ENCODE assay signal across 8 cellular contexts in genomic region chr7:25093268-25093802, GRCh38. TPM values are rescaled to one million over a fixed set of nuclear protein-coding genes. Genes with fewer than 3 reads are reported as not detected.
DNase-seq lines count a peak whose midpoint lies in the region; ATAC-seq and TF ChIP-seq lines count a peak whose summit lies in the region.

No MANE protein-coding gene starts in this region.

- intact Hi-C loops in cardiac septum (cut with DNase I): loop anchor here (5.0 kb wide), 1 partner anchor 281 kb away; no protein-coding TSS in a partner anchor

- no peaks in the 10 kb centered on the region for H3K27me3 ChIP-seq in Loucy (ENCODE audit: insufficient read depth, low read length, poor library complexity, severe bottlenecking)

- H4K20me1 ChIP-seq in Loucy (ENCODE audit: insufficient read depth, low read length, poor library complexity, severe bottlenecking): no peaks in the 10 kb centered on the region

- H3K4me1 ChIP-seq in Loucy (ENCODE audit: insufficient read depth, low read length, poor library complexity, severe bottlenecking): peaks cover 3% of the 10 kb centered on the region

- H3K9me2 ChIP-seq in Loucy (replicated peaks; ENCODE audit: low read depth, low read length): no peaks in the 10 kb centered on the region

- ATAC-seq in GM21717 (IDR thresholded peaks at IDR 0.05; ENCODE audit: unreplicated experiment) (peak; percentile 77), SK-N-SH treated with all-trans-retinoic acid at 6 μM for 48 hours (peak; percentile 95), GM18505 (IDR thresholded peaks at IDR 0.05; ENCODE audit: unreplicated experiment) (no peak)

- peak; percentile 98 for DNase-seq in DMS53 treated with DMSO at 0.1 percent for 48 hours (lab: John Stamatoyannopoulos, UW; ENCODE audit: unreplicated experiment)
- DNase-seq in activated naive CD4-positive, alpha-beta T cell treated with Interleukin-2 at 50 U/mL for 16 hours: peak; percentile 83
- peak; percentile 80 for DNase-seq in cardiac septum (ENCODE audit: low spot score)
- DNase-seq in renal cortical epithelial cell (ENCODE audit: low read depth): peak; percentile 65

- no peak overlapping the region for H2AFZ ChIP-seq in Loucy (ENCODE audit: low read length)

- TF ChIP-seq CTCF in Loucy (conservative IDR thresholded peaks at IDR 0.05; ENCODE audit: low read length): peak; percentile 95

- no peaks in the 10 kb centered on the region for H3K79me2 ChIP-seq in Loucy (ENCODE audit: insufficient read depth, low read length)

- H3K36me3 ChIP-seq in Loucy (ENCODE audit: insufficient read depth, low read length): no peaks in the 10 kb centered on the region

- no peak overlapping the region for H3K4me3 ChIP-seq in Loucy (ENCODE audit: low read length, poor library complexity, severe bottlenecking)

- H3K9ac ChIP-seq in Loucy (ENCODE audit: low read depth, low read length, poor library complexity, severe bottlenecking): no peak overlapping the region

- no peaks in the 10 kb centered on the region for H3K9me3 ChIP-seq in Loucy (ENCODE audit: insufficient read depth, low read depth, low read length)

- no peak overlapping the region for H3K4me2 ChIP-seq in Loucy (ENCODE audit: low read depth, low read length, poor library complexity, severe bottlenecking)

- H3F3A ChIP-seq in Loucy (ENCODE audit: low read depth): no peaks in the 10 kb centered on the region

- TF ChIP-seq POLR2A in GM18505 (IDR thresholded peaks at IDR 0.05; ENCODE audit: borderline replicate concordance, extremely low read depth, insufficient read depth, insufficient read length): no peak

TF ChIP-seq in SK-N-SH treated with all-trans-retinoic acid at 6 μM for 48 hours, 23 proteins besides CTCF, POLR2A, EP300 and RAD21:
- TF ChIP-seq ZFP3 (CRISPR knock-in tag; IDR thresholded peaks at IDR 0.05) (no peak), GLIS3 (CRISPR knock-in tag; IDR thresholded peaks at IDR 0.05) (no peak), PPARA (CRISPR knock-in tag; IDR thresholded peaks at IDR 0.05; ENCODE audit: borderline replicate concordance) (no peak), TCF4 (CRISPR knock-in tag; IDR thresholded peaks at IDR 0.05; ENCODE audit: borderline replicate concordance) (no peak), PATZ1 (CRISPR knock-in tag; IDR thresholded peaks at IDR 0.05; ENCODE audit: borderline replicate concordance) (no peak), ZNF70 (CRISPR knock-in tag; IDR thresholded peaks at IDR 0.05) (no peak), TOX (CRISPR knock-in tag; IDR thresholded peaks at IDR 0.05; ENCODE audit: borderline replicate concordance) (no peak), SNAI2 (CRISPR knock-in tag; IDR thresholded peaks at IDR 0.05) (no peak), ZFP30 (CRISPR knock-in tag; IDR thresholded peaks at IDR 0.05) (no peak), ARNTL (CRISPR knock-in tag; IDR thresholded peaks at IDR 0.05; ENCODE audit: borderline replicate concordance, low read depth) (no peak), RARB (CRISPR knock-in tag; IDR thresholded peaks at IDR 0.05) (no peak), ISL1 (CRISPR knock-in tag; IDR thresholded peaks at IDR 0.05) (no peak), OSR1 (CRISPR knock-in tag; IDR thresholded peaks at IDR 0.05) (no peak), BACH2 (CRISPR knock-in tag; IDR thresholded peaks at IDR 0.05; ENCODE audit: borderline replicate concordance) (no peak), CSDC2 (CRISPR knock-in tag; IDR thresholded peaks at IDR 0.05) (no peak)
- TF ChIP-seq, protein P1, sequence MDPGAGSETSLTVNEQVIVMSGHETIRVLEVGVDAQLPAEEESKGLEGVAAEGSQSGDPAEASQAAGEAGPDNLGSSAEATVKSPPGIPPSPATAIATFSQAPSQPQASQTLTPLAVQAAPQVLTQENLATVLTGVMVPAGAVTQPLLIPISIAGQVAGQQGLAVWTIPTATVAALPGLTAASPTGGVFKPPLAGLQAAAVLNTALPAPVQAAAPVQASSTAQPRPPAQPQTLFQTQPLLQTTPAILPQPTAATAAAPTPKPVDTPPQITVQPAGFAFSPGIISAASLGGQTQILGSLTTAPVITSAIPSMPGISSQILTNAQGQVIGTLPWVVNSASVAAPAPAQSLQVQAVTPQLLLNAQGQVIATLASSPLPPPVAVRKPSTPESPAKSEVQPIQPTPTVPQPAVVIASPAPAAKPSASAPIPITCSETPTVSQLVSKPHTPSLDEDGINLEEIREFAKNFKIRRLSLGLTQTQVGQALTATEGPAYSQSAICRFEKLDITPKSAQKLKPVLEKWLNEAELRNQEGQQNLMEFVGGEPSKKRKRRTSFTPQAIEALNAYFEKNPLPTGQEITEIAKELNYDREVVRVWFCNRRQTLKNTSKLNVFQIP (CRISPR knock-in tag; IDR thresholded peaks at IDR 0.05; ENCODE audit: borderline replicate concordance, low read depth): no peak

RNA-seq across cellular contexts. Expression of gene CYCS, which starts 31.7 kb away (rescaled TPM):
- total RNA-seq in cardiac septum (494 TPM), renal cortical epithelial cell (62.9 and 127 TPM in 2 replicates)
